ENCODE assay signal across 1 cellular context in the genomic region with DNA sequence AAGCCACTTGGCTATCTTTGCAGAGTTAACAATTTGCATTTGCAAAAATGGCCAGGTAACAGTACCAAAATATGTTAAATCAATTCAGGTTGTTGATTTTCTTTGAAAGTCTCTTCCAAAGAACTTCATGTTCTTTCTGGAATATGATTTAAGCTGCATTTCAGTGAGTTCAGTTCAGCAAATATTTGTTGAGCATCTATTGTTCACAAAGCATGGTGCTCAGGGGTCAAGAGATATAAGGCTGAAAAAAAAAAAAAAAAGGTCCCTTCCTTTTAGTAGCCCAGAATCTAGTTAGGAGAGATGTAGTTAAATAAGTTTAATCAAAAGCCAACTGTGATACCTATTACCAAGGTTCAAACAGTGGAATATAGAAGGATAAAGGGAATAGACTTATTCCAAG.
TF ChIP-seq lines count a peak whose summit lies in the region.

No MANE protein-coding gene starts in this region.

TF ChIP-seq in HCT116, 20 proteins besides CTCF, POLR2A, EP300 and RAD21 (continued from another document):
- TF ChIP-seq TCF7L2 (IDR thresholded peaks at IDR 0.05; ENCODE audit: borderline replicate concordance, extremely low read depth, insufficient read depth, insufficient read length) (no peak), SRF (IDR thresholded peaks at IDR 0.05; ENCODE audit: low read depth) (no peak), EZH2 (IDR thresholded peaks at IDR 0.05) (no peak), CBX3 (IDR thresholded peaks at IDR 0.05; ENCODE audit: low read depth) (no peak), YY1 (IDR thresholded peaks at IDR 0.05; ENCODE audit: extremely low read depth, insufficient replicate concordance, low read depth, low read length) (no peak), SP1 (IDR thresholded peaks at IDR 0.05; ENCODE audit: low read depth) (no peak), ZFX (IDR thresholded peaks at IDR 0.05) (no peak), JUND (IDR thresholded peaks at IDR 0.05) (no peak)
- TF ChIP-seq, protein P1, sequence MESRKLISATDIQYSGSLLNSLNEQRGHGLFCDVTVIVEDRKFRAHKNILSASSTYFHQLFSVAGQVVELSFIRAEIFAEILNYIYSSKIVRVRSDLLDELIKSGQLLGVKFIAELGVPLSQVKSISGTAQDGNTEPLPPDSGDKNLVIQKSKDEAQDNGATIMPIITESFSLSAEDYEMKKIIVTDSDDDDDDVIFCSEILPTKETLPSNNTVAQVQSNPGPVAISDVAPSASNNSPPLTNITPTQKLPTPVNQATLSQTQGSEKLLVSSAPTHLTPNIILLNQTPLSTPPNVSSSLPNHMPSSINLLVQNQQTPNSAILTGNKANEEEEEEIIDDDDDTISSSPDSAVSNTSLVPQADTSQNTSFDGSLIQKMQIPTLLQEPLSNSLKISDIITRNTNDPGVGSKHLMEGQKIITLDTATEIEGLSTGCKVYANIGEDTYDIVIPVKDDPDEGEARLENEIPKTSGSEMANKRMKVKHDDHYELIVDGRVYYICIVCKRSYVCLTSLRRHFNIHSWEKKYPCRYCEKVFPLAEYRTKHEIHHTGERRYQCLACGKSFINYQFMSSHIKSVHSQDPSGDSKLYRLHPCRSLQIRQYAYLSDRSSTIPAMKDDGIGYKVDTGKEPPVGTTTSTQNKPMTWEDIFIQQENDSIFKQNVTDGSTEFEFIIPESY (IDR thresholded peaks at IDR 0.05; ENCODE audit: extremely low read depth, insufficient replicate concordance, low read length), result no peak
TF ChIP-seq in HCT116: peak in this region for 0.
